ENCODE assay signal across 1 cellular context in genomic region chr22:36469094-36469710, GRCh38.
TF ChIP-seq lines count a peak whose summit lies in the region.

No MANE protein-coding gene starts in this region.

TF ChIP-seq in IMR-90, 13 proteins besides CTCF, POLR2A, EP300 and RAD21 (continued from another document):
- no peak for TF ChIP-seq ELK1 (IDR thresholded peaks at IDR 0.05; ENCODE audit: borderline replicate concordance, low read depth, low read length)
- TF ChIP-seq CEBPB (IDR thresholded peaks at IDR 0.05; ENCODE audit: low read depth, low read length), result no peak
TF ChIP-seq in IMR-90: peak in this region for 0.
